ENCODE assay signal across 9 cellular contexts in the genomic region with DNA sequence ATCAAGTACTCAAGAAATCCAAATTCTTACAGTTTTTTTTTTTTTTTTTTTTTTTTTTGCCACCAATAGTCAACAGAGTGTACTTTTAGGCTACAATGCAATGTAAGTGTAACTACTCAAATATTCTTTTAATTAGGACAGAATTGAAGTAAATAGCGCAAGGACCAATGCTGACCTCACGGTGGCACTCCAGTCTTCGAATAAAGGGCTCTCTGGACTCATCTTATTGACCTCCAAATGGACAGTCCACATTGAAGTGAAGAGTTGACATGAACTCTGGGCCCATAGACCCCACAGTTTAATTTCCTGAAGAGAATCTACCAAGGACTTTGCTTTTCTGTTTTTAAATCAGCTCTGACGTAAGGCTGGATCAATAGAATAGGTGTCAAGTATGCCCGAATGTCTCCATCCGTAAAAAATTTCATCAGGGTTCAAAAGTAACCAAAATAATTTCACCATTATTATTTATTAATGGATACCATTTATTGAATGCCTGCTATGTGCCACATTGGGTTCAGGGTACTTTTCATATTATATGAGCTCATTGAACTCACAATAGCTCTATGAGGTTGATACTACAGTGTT. TPM values are rescaled to one million over a fixed set of nuclear protein-coding genes. Genes with fewer than 3 reads are reported as not detected.
DNase-seq lines count a peak whose midpoint lies in the region; ATAC-seq, FAIRE-seq and TF ChIP-seq lines count a peak whose summit lies in the region.
"Had no signal": no experiment of that assay in that cellular context is flagged by ENCODE, and none has a peak within 500 bp of the region (broad histone marks: within the 10 kb centered on the region; RNA-seq: fewer than 3 reads in every experiment).

No MANE protein-coding gene starts in this region.

- H3K4me1 ChIP-seq in DND-41 (ENCODE audit: insufficient read depth, low read length) (no peaks in the 10 kb centered on the region), Karpas-422 (ENCODE audit: low read length) (no peaks in the 10 kb centered on the region)

- TF ChIP-seq CTCF in DND-41 (IDR thresholded peaks at IDR 0.05; ENCODE audit: borderline replicate concordance, extremely low read depth, low read length, poor library complexity, severe bottlenecking) = peak; percentile 12
- TF ChIP-seq CTCF in CD4-positive, alpha-beta T cell (IDR thresholded peaks at IDR 0.05) = no peak

- H3K9me3 Mint-ChIP-seq in CD4-positive, alpha-beta T cell = no peaks in the 10 kb centered on the region

- no peaks in the 10 kb centered on the region for H3K9me2 ChIP-seq in Karpas-422 (replicated peaks; ENCODE audit: insufficient read depth, low read length)

- H3K9ac ChIP-seq in DND-41 (ENCODE audit: low read depth, low read length) = no peak overlapping the region
- H3K9ac ChIP-seq in Karpas-422 (ENCODE audit: low read length) = no peak overlapping the region

- H3K27ac ChIP-seq in DND-41 (ENCODE audit: low read length) (no peak overlapping the region), Karpas-422 (ENCODE audit: low read length) (no peak overlapping the region)
- H3K27ac ChIP-seq in CD4-positive, alpha-beta T cell (ENCODE audit: low read depth, low read length) = no peak overlapping the region
- H3K27ac ChIP-seq: thoracic aorta had no signal

- H3K27me3 Mint-ChIP-seq in CD4-positive, alpha-beta T cell = peaks cover 60% of the 10 kb centered on the region

- H3K27me3 ChIP-seq in DND-41 (ENCODE audit: insufficient read depth, low read length, poor library complexity) (peaks cover 45% of the 10 kb centered on the region), Karpas-422 (ENCODE audit: low read length) (no peaks in the 10 kb centered on the region)
- peaks cover 42% of the 10 kb centered on the region for H3K27me3 ChIP-seq in CD4-positive, alpha-beta T cell (ENCODE audit: control insufficient read depth, insufficient read depth, low read length)

- CTCF ChIA-PET in CD4-positive, alpha-beta T cell (lab: Charles Lee) = interaction anchor here (0.7 kb wide), 2 partner anchors 33 to 69 kb away, joined by 4 read pairs; no protein-coding TSS in a partner anchor

- no peak for FAIRE-seq in GM19239 (lab: Jason Lieb, UNC)

- H3K9me3 ChIP-seq in DND-41 (ENCODE audit: insufficient read depth, low read length, severe bottlenecking) (no peaks in the 10 kb centered on the region), Karpas-422 (ENCODE audit: low read length) (no peaks in the 10 kb centered on the region)
- H3K9me3 ChIP-seq in CD4-positive, alpha-beta T cell (ENCODE audit: control insufficient read depth, low read length) = no peaks in the 10 kb centered on the region
- H3K9me3 ChIP-seq: thoracic aorta had no signal

- no peak overlapping the region for H3K27ac Mint-ChIP-seq in CD4-positive, alpha-beta T cell

- intact Hi-C loops in CD4-positive, alpha-beta T cell (cut with DNase I, micrococcal nuclease) = no loop called here

- no peak overlapping the region for H3K4me3 Mint-ChIP-seq in CD4-positive, alpha-beta T cell

- POLR2A ChIA-PET in CD4-positive, alpha-beta T cell (lab: Charles Lee) = no interaction called here

- H3K4me1 Mint-ChIP-seq in CD4-positive, alpha-beta T cell (ENCODE audit: low read depth) = no peaks in the 10 kb centered on the region

- H3K79me2 ChIP-seq in DND-41 (ENCODE audit: insufficient read depth, low read length) (no peaks in the 10 kb centered on the region), Karpas-422 (ENCODE audit: low read length) (no peaks in the 10 kb centered on the region)

- no peak for ATAC-seq in DND-41 (ENCODE audit: insufficient read depth, low read depth)
- ATAC-seq in HG03571 (IDR thresholded peaks at IDR 0.05; ENCODE audit: unreplicated experiment) = no peak
- ATAC-seq in CD4-positive, alpha-beta T cell (ENCODE audit: poor library complexity) = no peak
- ATAC-seq in HG03097 (IDR thresholded peaks at IDR 0.05; ENCODE audit: low FRiP score, unreplicated experiment) = no peak

- no peaks in the 10 kb centered on the region for H3K36me3 ChIP-seq in DND-41 (ENCODE audit: insufficient read depth, low read length)
- no peaks in the 10 kb centered on the region for H3K36me3 ChIP-seq in Karpas-422 (ENCODE audit: insufficient read depth, low read length)
- H3K36me3 ChIP-seq: thoracic aorta had no signal

- H4K20me1 ChIP-seq in DND-41 (ENCODE audit: insufficient read depth, low read length) (no peaks in the 10 kb centered on the region), Karpas-422 (ENCODE audit: insufficient read depth, low read depth, low read length) (no peaks in the 10 kb centered on the region)

- DNase-seq in DND-41 (no peak), Karpas-422 (peak; percentile 47), amniotic stem cell (lab: John Stamatoyannopoulos, UW) (peak; percentile 13), left kidney (ENCODE audit: low read depth, low spot score) (peak; percentile 76), GM19239 (ENCODE audit: insufficient read length, low spot score) (no peak)
- no peak for DNase-seq in CD4-positive, alpha-beta T cell

- no peak overlapping the region for H3K4me2 ChIP-seq in DND-41 (ENCODE audit: insufficient read depth, low read length)
- no peak overlapping the region for H3K4me2 ChIP-seq in Karpas-422 (ENCODE audit: low read depth, low read length, poor library complexity, severe bottlenecking)

- H3K4me3 ChIP-seq in DND-41 (ENCODE audit: low read depth in 1 of 2, low read length in 2 of 2) (no peak overlapping the region), Karpas-422 (ENCODE audit: low read length) (no peak overlapping the region)
- H3K4me3 ChIP-seq: thoracic aorta had no signal

- no peak overlapping the region for H2AFZ ChIP-seq in DND-41 (ENCODE audit: low read depth, low read length)
- H2AFZ ChIP-seq in Karpas-422 (ENCODE audit: low read length) = no peak overlapping the region

- no peaks in the 10 kb centered on the region for H3K36me3 Mint-ChIP-seq in CD4-positive, alpha-beta T cell (ENCODE audit: low read depth)

RNA-seq across cellular contexts. Expression of gene DDX52, which starts 7.3 kb away (rescaled TPM):
- 24.1 and 40.8 TPM in 2 replicates for total RNA-seq in Karpas-422 (2014; rRNA removed; shearing (Covaris generic); ENCODE audit: low replicate concordance)
- total RNA-seq in CD4-positive, alpha-beta T cell = 10 to 100 TPM; 27.4 to 30.1 TPM

RNA-seq across cellular contexts. Expression of gene SYNRG, which starts 41.3 kb away (rescaled TPM):
- 37.8 and 46.6 TPM in 2 replicates for total RNA-seq in Karpas-422 (2014; rRNA removed; shearing (Covaris generic); ENCODE audit: low replicate concordance)
- total RNA-seq in CD4-positive, alpha-beta T cell = 10 to 100 TPM; 40.0 to 45.8 TPM

Comparison
In these comparisons a context has a peak if more than half of its experiments do, and no peak if none do; other contexts are left out.
1. DNase-seq: peak in Karpas-422 (single experiment), amniotic stem cell (single experiment) and left kidney (single experiment); none in DND-41 (single experiment), CD4-positive, alpha-beta T cell (0 of 10) and GM19239 (single experiment).